In genomic region chr10:106904209-106904608, GRCh38 we compare ENCODE assay signal across 8 cellular contexts.
"Had no signal": no experiment of that assay in that cellular context is flagged by ENCODE, and none has a peak within 500 bp of the region (broad histone marks: within the 10 kb centered on the region; RNA-seq: fewer than 3 reads in every experiment).

No MANE protein-coding gene starts in this region.

- H3K27ac Mint-ChIP-seq: HFFc6, IgD-negative memory B cell had no signal

- H3K9me3 ChIP-seq: HAP-1 had no signal

- H3K4me3 ChIP-seq: HAP-1 had no signal

- H3K4me1 Mint-ChIP-seq: IgD-negative memory B cell had no signal

- DNase-seq: GOT3, HFFc6, KBM-7 had no signal

- H3K4me3 Mint-ChIP-seq: HFFc6, IgD-negative memory B cell had no signal

- H3K36me3 ChIP-seq: HAP-1 had no signal

- H3K4me1 ChIP-seq: HAP-1 had no signal

- H3K36me3 Mint-ChIP-seq: IgD-negative memory B cell had no signal

- ATAC-seq: HCT116, HepG2 had no signal

- H3K27ac ChIP-seq: HL-60 had no signal
